ENCODE assay signal across 1 cellular context in genomic region chr12:56751712-56752598, GRCh38.
TF ChIP-seq lines count a peak whose summit lies in the region.

Gene PRIM1 (minus strand): TSS chr12:56752323. CDS start chr12:56752298, 25 bp downstream.

TF ChIP-seq in WTC11, 78 proteins besides CTCF, POLR2A, EP300 and RAD21 (continued from another document):
- TF ChIP-seq ZNF423 (CRISPR knock-in tag; IDR thresholded peaks at IDR 0.05) (no peak), NR3C1 (CRISPR knock-in tag; conservative IDR thresholded peaks at IDR 0.05; ENCODE audit: low read depth) (no peak), JAZF1 (CRISPR knock-in tag; IDR thresholded peaks at IDR 0.05) (no peak), FOXP1 (CRISPR knock-in tag; IDR thresholded peaks at IDR 0.05; ENCODE audit: borderline replicate concordance) (no peak), KAT7 (CRISPR knock-in tag; IDR thresholded peaks at IDR 0.05; ENCODE audit: borderline replicate concordance) (no peak), JUN (CRISPR knock-in tag; IDR thresholded peaks at IDR 0.05) (no peak), MYBL2 (CRISPR knock-in tag; IDR thresholded peaks at IDR 0.05) (no peak), ZNF263 (CRISPR knock-in tag; IDR thresholded peaks at IDR 0.05; ENCODE audit: low read depth) (no peak), NFATC4 (CRISPR knock-in tag; IDR thresholded peaks at IDR 0.05) (no peak), USF1 (CRISPR knock-in tag; IDR thresholded peaks at IDR 0.05) (peak; percentile 61; the same call in 1 of the 2 replicates), PRRX2 (CRISPR knock-in tag; IDR thresholded peaks at IDR 0.05) (no peak), PREB (CRISPR knock-in tag; IDR thresholded peaks at IDR 0.05; ENCODE audit: borderline replicate concordance) (no peak), CBFB (CRISPR knock-in tag; IDR thresholded peaks at IDR 0.05; ENCODE audit: low read depth) (no peak), EMX1 (CRISPR knock-in tag; IDR thresholded peaks at IDR 0.05) (no peak), ZNF281 (CRISPR knock-in tag; IDR thresholded peaks at IDR 0.05) (no peak), CREM (CRISPR knock-in tag; IDR thresholded peaks at IDR 0.05) (no peak), CREB1 (CRISPR knock-in tag; IDR thresholded peaks at IDR 0.05) (no peak), FOXP4 (CRISPR knock-in tag; IDR thresholded peaks at IDR 0.05) (0 out of 2 replicates have a peak, but pooled peaks have one; percentile 45), FOXJ3 (CRISPR knock-in tag; IDR thresholded peaks at IDR 0.05; ENCODE audit: borderline replicate concordance) (no peak), E2F4 (CRISPR knock-in tag; IDR thresholded peaks at IDR 0.05; ENCODE audit: borderline replicate concordance, low read depth) (no peak), NFE2L1 (CRISPR knock-in tag; IDR thresholded peaks at IDR 0.05) (no peak), MLX (CRISPR knock-in tag; IDR thresholded peaks at IDR 0.05) (no peak), ZBTB21 (CRISPR knock-in tag; IDR thresholded peaks at IDR 0.05; ENCODE audit: borderline replicate concordance) (no peak), ZNF219 (CRISPR knock-in tag; IDR thresholded peaks at IDR 0.05; ENCODE audit: borderline replicate concordance) (no peak), FOXK1 (CRISPR knock-in tag; IDR thresholded peaks at IDR 0.05) (0 out of 2 replicates have a peak, but pooled peaks have one; percentile 14), E2F5 (CRISPR knock-in tag; IDR thresholded peaks at IDR 0.05) (peak; percentile 97), TEAD4 (CRISPR knock-in tag; IDR thresholded peaks at IDR 0.05) (no peak), IRF2 (CRISPR knock-in tag; IDR thresholded peaks at IDR 0.05; ENCODE audit: borderline replicate concordance, low read depth) (no peak), RORB (CRISPR knock-in tag; IDR thresholded peaks at IDR 0.05) (no peak)
- TF ChIP-seq, protein P1, sequence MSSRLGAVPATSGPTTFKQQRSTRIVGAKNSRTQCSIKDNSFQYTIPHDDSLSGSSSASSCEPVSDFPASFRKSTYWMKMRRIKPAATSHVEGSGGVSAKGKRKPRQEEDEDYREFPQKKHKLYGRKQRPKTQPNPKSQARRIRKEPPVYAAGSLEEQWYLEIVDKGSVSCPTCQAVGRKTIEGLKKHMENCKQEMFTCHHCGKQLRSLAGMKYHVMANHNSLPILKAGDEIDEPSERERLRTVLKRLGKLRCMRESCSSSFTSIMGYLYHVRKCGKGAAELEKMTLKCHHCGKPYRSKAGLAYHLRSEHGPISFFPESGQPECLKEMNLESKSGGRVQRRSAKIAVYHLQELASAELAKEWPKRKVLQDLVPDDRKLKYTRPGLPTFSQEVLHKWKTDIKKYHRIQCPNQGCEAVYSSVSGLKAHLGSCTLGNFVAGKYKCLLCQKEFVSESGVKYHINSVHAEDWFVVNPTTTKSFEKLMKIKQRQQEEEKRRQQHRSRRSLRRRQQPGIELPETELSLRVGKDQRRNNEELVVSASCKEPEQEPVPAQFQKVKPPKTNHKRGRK (CRISPR knock-in tag; IDR thresholded peaks at IDR 0.05; ENCODE audit: borderline replicate concordance): no peak
- TF ChIP-seq, protein P2, sequence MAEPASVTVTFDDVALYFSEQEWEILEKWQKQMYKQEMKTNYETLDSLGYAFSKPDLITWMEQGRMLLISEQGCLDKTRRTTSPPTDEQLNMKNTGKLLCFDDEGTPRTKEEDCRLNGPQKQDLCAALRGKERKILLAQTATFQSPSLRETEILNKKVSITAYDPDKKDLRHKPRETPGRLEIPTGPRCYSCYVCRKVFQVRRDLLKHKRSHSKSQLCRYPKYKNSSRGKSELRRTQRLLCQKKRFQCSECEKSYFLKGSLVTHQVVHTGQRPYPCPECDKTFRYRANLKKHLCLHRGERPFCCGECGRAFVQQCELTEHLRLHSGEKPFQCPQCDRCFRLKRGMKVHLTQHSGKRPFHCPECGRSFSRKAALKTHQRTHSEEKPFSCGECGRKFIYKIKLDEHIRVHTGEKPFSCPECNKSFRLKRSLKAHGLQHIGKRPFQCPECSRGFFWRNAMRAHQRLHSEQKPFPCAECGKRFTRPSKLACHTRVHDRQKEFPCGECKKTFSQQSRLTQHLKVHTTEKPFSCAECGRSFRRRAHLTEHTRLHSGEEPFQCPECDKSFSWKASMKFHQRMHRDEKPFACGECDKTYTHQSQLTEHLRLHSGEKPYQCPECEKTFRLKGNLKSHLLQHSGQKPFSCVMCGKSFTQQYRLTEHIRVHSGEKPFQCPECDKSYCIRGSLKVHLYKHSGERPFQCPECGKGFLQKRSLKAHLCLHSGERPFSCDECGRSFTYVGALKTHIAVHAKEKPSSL (CRISPR knock-in tag; conservative IDR thresholded peaks at IDR 0.05): 0 out of 2 replicates have a peak, but pooled peaks have one; percentile 11
- TF ChIP-seq, protein P3, sequence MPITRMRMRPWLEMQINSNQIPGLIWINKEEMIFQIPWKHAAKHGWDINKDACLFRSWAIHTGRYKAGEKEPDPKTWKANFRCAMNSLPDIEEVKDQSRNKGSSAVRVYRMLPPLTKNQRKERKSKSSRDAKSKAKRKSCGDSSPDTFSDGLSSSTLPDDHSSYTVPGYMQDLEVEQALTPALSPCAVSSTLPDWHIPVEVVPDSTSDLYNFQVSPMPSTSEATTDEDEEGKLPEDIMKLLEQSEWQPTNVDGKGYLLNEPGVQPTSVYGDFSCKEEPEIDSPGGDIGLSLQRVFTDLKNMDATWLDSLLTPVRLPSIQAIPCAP (CRISPR knock-in tag; IDR thresholded peaks at IDR 0.05): no peak
